ENCODE assay signal across 8 cellular contexts in the genomic region with DNA sequence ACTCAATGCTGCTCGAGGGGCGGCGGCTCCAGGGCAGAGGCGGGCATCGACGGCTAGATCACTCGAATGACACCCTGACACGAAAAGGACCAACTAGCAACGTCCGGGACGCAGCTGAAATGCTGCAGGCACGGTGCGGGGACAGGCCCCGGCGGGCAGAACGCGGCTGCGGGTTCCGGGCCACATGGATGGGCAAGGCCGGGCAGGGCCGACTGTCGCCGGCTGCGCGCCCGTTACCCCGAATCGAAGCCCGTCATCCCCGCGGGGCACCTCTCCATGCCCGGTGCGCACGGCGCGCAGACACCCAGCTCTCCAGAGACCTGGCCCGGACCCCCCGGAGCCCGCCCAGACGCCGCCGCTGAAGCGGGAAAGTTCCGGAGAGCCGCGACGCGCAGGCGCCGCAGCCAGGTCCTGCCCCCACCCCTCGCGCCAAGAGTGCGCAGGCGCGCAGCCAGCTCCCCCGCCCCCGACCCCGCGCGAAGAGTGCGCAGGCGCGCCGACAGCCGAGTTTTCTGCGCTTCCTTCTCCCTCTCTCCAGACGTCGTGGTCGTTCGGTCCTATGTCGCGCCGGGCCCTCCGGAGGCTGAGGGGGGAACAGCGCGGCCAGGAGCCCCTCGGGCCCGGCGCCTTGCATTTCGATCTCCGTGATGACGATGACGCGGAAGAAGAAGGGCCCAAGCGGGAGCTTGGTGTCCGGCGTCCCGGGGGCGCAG. TPM values are rescaled to one million over a fixed set of nuclear protein-coding genes. Genes with fewer than 3 reads are reported as not detected.
DNase-seq lines count a peak whose midpoint lies in the region; ATAC-seq and TF ChIP-seq lines count a peak whose summit lies in the region.

A gene with protein sequence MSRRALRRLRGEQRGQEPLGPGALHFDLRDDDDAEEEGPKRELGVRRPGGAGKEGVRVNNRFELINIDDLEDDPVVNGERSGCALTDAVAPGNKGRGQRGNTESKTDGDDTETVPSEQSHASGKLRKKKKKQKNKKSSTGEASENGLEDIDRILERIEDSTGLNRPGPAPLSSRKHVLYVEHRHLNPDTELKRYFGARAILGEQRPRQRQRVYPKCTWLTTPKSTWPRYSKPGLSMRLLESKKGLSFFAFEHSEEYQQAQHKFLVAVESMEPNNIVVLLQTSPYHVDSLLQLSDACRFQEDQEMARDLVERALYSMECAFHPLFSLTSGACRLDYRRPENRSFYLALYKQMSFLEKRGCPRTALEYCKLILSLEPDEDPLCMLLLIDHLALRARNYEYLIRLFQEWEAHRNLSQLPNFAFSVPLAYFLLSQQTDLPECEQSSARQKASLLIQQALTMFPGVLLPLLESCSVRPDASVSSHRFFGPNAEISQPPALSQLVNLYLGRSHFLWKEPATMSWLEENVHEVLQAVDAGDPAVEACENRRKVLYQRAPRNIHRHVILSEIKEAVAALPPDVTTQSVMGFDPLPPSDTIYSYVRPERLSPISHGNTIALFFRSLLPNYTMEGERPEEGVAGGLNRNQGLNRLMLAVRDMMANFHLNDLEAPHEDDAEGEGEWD (plus strand): TSS at position 484 of the 713 bp plus-strand sequence. CDS start 76 bp downstream, at position 560.

- H3K27me3 ChIP-seq in heart left ventricle (no peaks in the 10 kb centered on the region), transverse colon (no peaks in the 10 kb centered on the region)

- H3K9me3 ChIP-seq in heart left ventricle (peaks cover 0 to 2% (median 0%) of the 10 kb centered on the region in 12 donors), transverse colon (no peaks in the 10 kb centered on the region)

- intact Hi-C loops in heart left ventricle (cut with DNase I), result loop anchor here in 4 of 10 donors (5.0 to 10.0 kb wide), 4 partner anchors 44 to 171 kb away; a partner anchor contains a TSS
- intact Hi-C loops in posterior cingulate gyrus (cut with DNase I), result loop anchor here (5.0 kb wide), 1 partner anchor 56 kb away; a partner anchor contains a TSS
- intact Hi-C loops in transverse colon (cut with DNase I; ENCODE audit: low total_unique reads), result loop anchor here (5.0 kb wide), 1 partner anchor 171 kb away; a partner anchor contains a TSS

- H3K36me3 ChIP-seq in heart left ventricle, result peaks cover 0 to 31% (median 24%) of the 10 kb centered on the region in 9 donors
- H3K36me3 ChIP-seq in transverse colon, result peaks cover 0 to 4% (median 2%) of the 10 kb centered on the region in 4 donors

- in situ Hi-C loops in transverse colon (cut with MboI; ENCODE audit: low pct_ligation_motif_present in 1 of 4, low pct_unique_long_range_greater_than_20kb in 1 of 4, low sequenced_read_pairs in 3 of 4), result no loop called here

- TF ChIP-seq EP300 in transverse colon (IDR thresholded peaks at IDR 0.05; ENCODE audit: low read depth), result no peak

- TF ChIP-seq POLR2A in GM10847 (IDR thresholded peaks at IDR 0.05; ENCODE audit: extremely low read depth, insufficient read length) (peak; percentile 82), heart left ventricle (IDR thresholded peaks at IDR 0.05) (peak in 1 of 2 donors; percentile 87), transverse colon (IDR thresholded peaks at IDR 0.05) (peak; percentile 93)

- peaks cover 0 to 24% (median 16%) of the 10 kb centered on the region in 12 donors for H3K4me1 ChIP-seq in heart left ventricle
- H3K4me1 ChIP-seq in transverse colon, result peaks cover 10 to 27% (median 23%) of the 10 kb centered on the region in 4 donors

- TF ChIP-seq CTCF in heart left ventricle (IDR thresholded peaks at IDR 0.05), result no peak
- TF ChIP-seq CTCF in transverse colon (IDR thresholded peaks at IDR 0.05), result no peak

- H3K27ac ChIP-seq in adipose tissue (ENCODE audit: low read depth, low read length), result peak within 1 kb of the TSS; percentile 100
- peak within 1 kb of the TSS; percentile 91 to 100 (median 99) for H3K27ac ChIP-seq in heart left ventricle
- H3K27ac ChIP-seq in transverse colon, result peak within 1 kb of the TSS; percentile 97 to 100 (median 99)

- H3K4me3 ChIP-seq in heart left ventricle (peak within 1 kb of the TSS; percentile 61 to 98 (median 84)), transverse colon (peak within 1 kb of the TSS; percentile 69 to 100 (median 74))

- DNase-seq in NCI-H128 (lab: John Stamatoyannopoulos, UW; ENCODE audit: unreplicated experiment), result peak; percentile 34
- peak; percentile 73 to 89 (median 86) for DNase-seq in T-helper 1 cell
- peak; percentile 86 to 93 (median 86) for DNase-seq in heart left ventricle
- DNase-seq in posterior cingulate gyrus, result peak; percentile 65 to 96 (median 75)
- DNase-seq in transverse colon, result peak; percentile 85

- WGBS in adipose tissue, 3 donors, result 0 to 2% (median 0%) methylated on average over 53 to 89 of the region's 89 CpGs
- 0 to 1% (median 1%) methylated on average over 54 to 89 of the region's 89 CpGs for WGBS in heart left ventricle, 4 donors
- 1% methylated on average over 36 of the region's 89 CpGs; no CpG with 5 or more reads in 1 of the 2 donors for WGBS in transverse colon (ENCODE audit: low coverage in 1 of 2), 2 donors

- ATAC-seq in HG02642 (IDR thresholded peaks at IDR 0.05; ENCODE audit: poor library complexity, unreplicated experiment), result peak; percentile 48
- ATAC-seq in heart left ventricle, result peak; percentile 33 to 74 (median 70)

RNA-seq across cellular contexts. Expression of the gene that starts here (rescaled TPM):
- 100 to 1,000 TPM in 1 of 3 donors, 10 to 100 TPM in 2; 88.9 to 122 (median 99.0) TPM for polyA plus RNA-seq in adipose tissue
- 100 to 1,000 TPM in 5 of 9 donors, 10 to 100 TPM in 4; 75.8 to 115 (median 101) TPM for total RNA-seq in heart left ventricle
- polyA plus RNA-seq in heart left ventricle, result 10 to 100 TPM; 52.5 to 96.4 TPM
- total RNA-seq in transverse colon, result 100 to 1,000 TPM; 202 to 648 (median 354) TPM

Comparison
In these comparisons a context has a peak if more than half of its experiments do, and no peak if none do; other contexts are left out.
1. Peak in every context shown above with its lines: DNase-seq, ATAC-seq, H3K4me3 ChIP-seq and H3K27ac ChIP-seq.
2. DNase-seq: peak in every context shown above with its lines; median percentile 86 in T-helper 1 cell; 86 in heart left ventricle; 85 in transverse colon; 75 in posterior cingulate gyrus; 34 in NCI-H128.